ENCODE assay signal across 9 cellular contexts in the genomic region with DNA sequence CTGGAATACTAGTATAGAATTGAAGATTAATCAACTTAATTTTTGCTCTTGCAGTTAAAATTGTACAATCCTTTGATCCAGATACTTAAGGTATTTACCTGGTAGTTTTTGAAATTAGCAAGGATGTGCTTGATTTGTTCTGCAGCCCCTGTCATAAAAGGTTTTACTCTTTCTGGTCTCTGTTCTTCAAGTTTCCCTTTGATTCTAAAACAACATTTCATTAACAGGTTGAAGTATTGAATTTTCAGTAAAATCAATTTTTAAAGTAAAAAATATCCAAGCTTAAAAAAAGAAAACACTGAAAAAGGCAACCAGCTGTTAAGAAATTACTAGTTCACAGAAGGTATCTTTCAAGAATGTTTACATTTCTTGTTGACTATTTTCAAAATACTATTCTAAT. TPM values are rescaled to one million over a fixed set of nuclear protein-coding genes. Genes with fewer than 3 reads are reported as not detected.
DNase-seq lines count a peak whose midpoint lies in the region; ATAC-seq, FAIRE-seq and TF ChIP-seq lines count a peak whose summit lies in the region.
"Had no signal": no experiment of that assay in that cellular context is flagged by ENCODE, and none has a peak within 500 bp of the region (broad histone marks: within the 10 kb centered on the region; RNA-seq: fewer than 3 reads in every experiment).

No MANE protein-coding gene starts in this region.

- H3K4me1 Mint-ChIP-seq in Caco-2 (ENCODE audit: low read depth, unreplicated experiment) (peaks cover 38% of the 10 kb centered on the region), osteocyte (ENCODE audit: unreplicated experiment) (peaks cover 62% of the 10 kb centered on the region)

- H3K27ac Mint-ChIP-seq in Caco-2 (ENCODE audit: unreplicated experiment), result peak overlapping the region; percentile 98
- H3K27ac Mint-ChIP-seq in osteocyte (ENCODE audit: unreplicated experiment), result peak overlapping the region; percentile 99

- no peaks in the 10 kb centered on the region for H3K27me3 Mint-ChIP-seq in Caco-2 (ENCODE audit: insufficient read depth, unreplicated experiment)
- no peaks in the 10 kb centered on the region for H3K27me3 Mint-ChIP-seq in osteocyte (ENCODE audit: unreplicated experiment)

- DNase-seq in Caco-2 (no peak), PC-3 (no peak), endothelial cell of umbilical vein (ENCODE audit: low read depth, low spot score) (no peak), osteocyte (ENCODE audit: extremely low spot score, unreplicated experiment) (no peak), NCI-H1930 (lab: John Stamatoyannopoulos, UW) (no peak), medulla oblongata (ENCODE audit: extremely low spot score) (no peak), adrenal gland (no peak)
- DNase-seq: KBM-7 had no signal

- peak overlapping the region; percentile 94 for H3K4me3 Mint-ChIP-seq in Caco-2 (ENCODE audit: unreplicated experiment)
- H3K4me3 Mint-ChIP-seq in osteocyte (ENCODE audit: unreplicated experiment), result peak overlapping the region; percentile 97

- peak overlapping the region; percentile 79 for H3K4me3 ChIP-seq in Caco-2 (ENCODE audit: low read depth, low read length)
- H3K4me3 ChIP-seq in PC-3 (ENCODE audit: low read length), result peak overlapping the region; percentile 95
- peak overlapping the region; percentile 70 to 99 (median 95) for H3K4me3 ChIP-seq in endothelial cell of umbilical vein (replicated peaks in 1 of 3; ENCODE audit: insufficient read depth in 1 of 3, low read depth in 1 of 3, low read length in 3 of 3)
- H3K4me3 ChIP-seq in adrenal gland, result peak overlapping the region in 2 of 4 donors; percentile 65 to 92

- ATAC-seq in PC-3, result no peak
- ATAC-seq in GM19455 (IDR thresholded peaks at IDR 0.05; ENCODE audit: unreplicated experiment), result no peak

- H3K4me2 ChIP-seq in PC-3 (ENCODE audit: low read length) (peak overlapping the region; percentile 93), endothelial cell of umbilical vein (ENCODE audit: insufficient read depth, low read length) (peak overlapping the region; percentile 99)

- TF ChIP-seq CTCF in Caco-2 (IDR thresholded peaks at IDR 0.05; ENCODE audit: insufficient read depth in 1 of 2, low read depth in 1 of 2, low read length in 1 of 2, severe bottlenecking in 1 of 2, unreplicated experiment in 1 of 2) (no peak), PC-3 (conservative IDR thresholded peaks at IDR 0.05; ENCODE audit: low read depth, low read length) (no peak), endothelial cell of umbilical vein (IDR thresholded peaks at IDR 0.05; ENCODE audit: extremely low read depth in 1 of 2, insufficient read depth in 1 of 2, low read depth in 1 of 2, low read length in 2 of 2) (no peak), osteocyte (IDR thresholded peaks at IDR 0.05) (no peak), adrenal gland (IDR thresholded peaks at IDR 0.05) (no peak)

- H3K9me2 ChIP-seq in PC-3 (replicated peaks; ENCODE audit: low read length), result no peaks in the 10 kb centered on the region

- H3K36me3 Mint-ChIP-seq in Caco-2 (ENCODE audit: insufficient read depth, unreplicated experiment) (peaks cover 84% of the 10 kb centered on the region), osteocyte (ENCODE audit: unreplicated experiment) (peaks cover 59% of the 10 kb centered on the region)

- H3K36me3 ChIP-seq in Caco-2 (ENCODE audit: control insufficient read depth, insufficient read depth, low read length) (peaks cover 16% of the 10 kb centered on the region), PC-3 (ENCODE audit: low read depth, low read length) (peaks cover 46% of the 10 kb centered on the region), endothelial cell of umbilical vein (ENCODE audit: control insufficient read depth in 2 of 2, extremely low read depth in 1 of 2, insufficient read depth in 2 of 2, low read length in 2 of 2) (peaks cover 23 to 44% of the 10 kb centered on the region in 2 experiments), adrenal gland (replicated peaks in 1 of 2) (peaks cover 0 to 57% of the 10 kb centered on the region in 2 donors)

- CTCF ChIA-PET in Caco-2 (lab: Charles Lee) (no interaction called here), PC-3 (lab: Charles Lee) (no interaction called here), endothelial cell of umbilical vein (lab: Charles Lee) (interaction anchor here (2.0 kb wide), 1 partner anchor 10 kb away, joined by 15 read pairs; no protein-coding TSS in a partner anchor)

- no peak overlapping the region for H2AFZ ChIP-seq in PC-3 (ENCODE audit: low read length)
- H2AFZ ChIP-seq in endothelial cell of umbilical vein (ENCODE audit: low read depth, low read length), result no peak overlapping the region

- intact Hi-C loops in Caco-2 (cut with micrococcal nuclease; ENCODE audit: unreplicated experiment), result no loop called here
- intact Hi-C loops in PC-3 (cut with micrococcal nuclease), result no loop called here
- intact Hi-C loops in endothelial cell of umbilical vein (cut with micrococcal nuclease), result no loop called here
- intact Hi-C loops in adrenal gland (cut with DNase I), result no loop called here

- H4K20me1 ChIP-seq in PC-3 (ENCODE audit: low read length) (peaks cover 59% of the 10 kb centered on the region), endothelial cell of umbilical vein (replicated peaks; ENCODE audit: control insufficient read depth, extremely low read depth, insufficient read depth, low read length) (peaks cover 28% of the 10 kb centered on the region)

- TF ChIP-seq POLR2A in endothelial cell of umbilical vein (IDR thresholded peaks at IDR 0.05; ENCODE audit: low read depth, low read length) (peak; percentile 41), adrenal gland (IDR thresholded peaks at IDR 0.05) (no peak)

- no peaks in the 10 kb centered on the region for H3K9me1 ChIP-seq in endothelial cell of umbilical vein (replicated peaks; ENCODE audit: control insufficient read depth, extremely low read depth, insufficient read depth, low read length)

- FAIRE-seq in endothelial cell of umbilical vein (lab: Jason Lieb, UNC), result no peak

- dilution Hi-C loops in endothelial cell of umbilical vein (cut with MboI; ENCODE audit: extremely low pct_ligation_motif_present, low sequenced_read_pairs), result no loop called here

- H3K9me3 Mint-ChIP-seq in Caco-2 (ENCODE audit: unreplicated experiment), result no peaks in the 10 kb centered on the region
- no peaks in the 10 kb centered on the region for H3K9me3 Mint-ChIP-seq in osteocyte (ENCODE audit: unreplicated experiment)

- BruUV-seq in Caco-2 (replicated peaks; lab: Mats Ljungman, UMichigan) (no TSS peak), PC-3 (replicated peaks; lab: Mats Ljungman, UMichigan) (no TSS peak), endothelial cell of umbilical vein (replicated peaks; lab: Mats Ljungman, UMichigan) (no TSS peak)

- H3K9ac ChIP-seq in PC-3 (ENCODE audit: low read length), result peak overlapping the region; percentile 100; the same call in 1 of the 2 replicates
- peak overlapping the region; percentile 97 for H3K9ac ChIP-seq in endothelial cell of umbilical vein (replicated peaks; ENCODE audit: extremely low read depth, insufficient read depth, low read length)

- H3K79me2 ChIP-seq in PC-3 (ENCODE audit: low read length) (peaks cover 67% of the 10 kb centered on the region), endothelial cell of umbilical vein (ENCODE audit: control insufficient read depth, insufficient read depth, low read length) (peaks cover 69% of the 10 kb centered on the region)

- H3K4me1 ChIP-seq in Caco-2, result peaks cover 52% of the 10 kb centered on the region
- peaks cover 45% of the 10 kb centered on the region for H3K4me1 ChIP-seq in PC-3 (ENCODE audit: insufficient read depth, low read length)
- H3K4me1 ChIP-seq in endothelial cell of umbilical vein (ENCODE audit: control insufficient read depth, extremely low read depth, insufficient read depth, low read length), result peaks cover 59% of the 10 kb centered on the region
- peaks cover 28 to 60% of the 10 kb centered on the region in 2 donors for H3K4me1 ChIP-seq in adrenal gland (replicated peaks in 1 of 2)

- H3K27ac ChIP-seq in PC-3 (ENCODE audit: low read length) (no peak overlapping the region), endothelial cell of umbilical vein (ENCODE audit: insufficient read depth, low read depth, low read length) (no peak overlapping the region), adrenal gland (peak overlapping the region in 2 of 5 donors; percentile 100)

- no peaks in the 10 kb centered on the region for H3K9me3 ChIP-seq in Caco-2
- H3K9me3 ChIP-seq in PC-3 (ENCODE audit: low read length), result no peaks in the 10 kb centered on the region
- H3K9me3 ChIP-seq in endothelial cell of umbilical vein (replicated peaks; ENCODE audit: control insufficient read depth, insufficient read depth, low read length), result no peaks in the 10 kb centered on the region
- H3K9me3 ChIP-seq in adrenal gland (replicated peaks in 1 of 3), result no peaks in the 10 kb centered on the region

- H3F3A ChIP-seq in PC-3 (ENCODE audit: low read length, unreplicated experiment), result peaks cover 23% of the 10 kb centered on the region

- H3K27me3 ChIP-seq in Caco-2 (replicated peaks; ENCODE audit: control insufficient read depth, insufficient read depth, low read length), result no peaks in the 10 kb centered on the region
- H3K27me3 ChIP-seq in PC-3 (ENCODE audit: low read length), result no peaks in the 10 kb centered on the region
- H3K27me3 ChIP-seq in endothelial cell of umbilical vein (ENCODE audit: control insufficient read depth in 2 of 2, insufficient read depth in 2 of 2, low read length in 2 of 2), result no peaks in the 10 kb centered on the region
- no peaks in the 10 kb centered on the region for H3K27me3 ChIP-seq in adrenal gland

- POLR2A ChIA-PET in Caco-2 (lab: Charles Lee), result no interaction called here
- POLR2A ChIA-PET in PC-3 (lab: Charles Lee; ENCODE audit: unreplicated experiment), result interaction anchor here (0.5 kb wide), 1 partner anchor 904 kb away, joined by 7 read pairs; no protein-coding TSS in a partner anchor
- POLR2A ChIA-PET in endothelial cell of umbilical vein (lab: Charles Lee), result interaction anchor here (3.9 kb wide), 1 partner anchor 9 kb away, joined by 38 read pairs; no protein-coding TSS in a partner anchor

TF ChIP-seq in endothelial cell of umbilical vein, 7 proteins besides CTCF, POLR2A, EP300 and RAD21 (continues in another document):
- no peak for TF ChIP-seq MYC (IDR thresholded peaks at IDR 0.05; ENCODE audit: low read depth, low read length)
- no peak for TF ChIP-seq EZH2 (IDR thresholded peaks at IDR 0.05; ENCODE audit: borderline replicate concordance, low read depth, low read length, severe bottlenecking)

RNA-seq across cellular contexts. Expression of gene TPT1, which starts 1.6 kb away (rescaled TPM):
- total RNA-seq in Caco-2 (2022) (3,524 and 3,611 TPM in 2 replicates), PC-3 (2014; rRNA removed) (948 and 982 TPM in 2 replicates), endothelial cell of umbilical vein (2,923 and 2,993 TPM in 2 replicates), osteocyte (3,315 and 3,393 TPM in 2 replicates), adrenal gland (1,000 to 10,000 TPM; 1,778 to 5,574 (median 3,411) TPM)
- polyA plus RNA-seq in endothelial cell of umbilical vein (2,609 and 4,330 TPM in 2 replicates), adrenal gland (1,000 to 10,000 TPM; 4,931 to 8,150 (median 5,619) TPM)
- polyA plus RNA-seq in endothelial cell of umbilical vein (2011; cell fraction: cytosol; rRNA removed), result 5,317 and 5,445 TPM in 2 replicates
- 1,147 and 1,337 TPM in 2 replicates for polyA plus RNA-seq in endothelial cell of umbilical vein (2011; cell fraction: nucleus; rRNA removed)
- polyA plus RNA-seq in endothelial cell of umbilical vein (2012), result 3,997 and 5,832 TPM in 2 replicates
- polyA minus RNA-seq in endothelial cell of umbilical vein, result 1,207 and 1,277 TPM in 2 replicates
- polyA minus RNA-seq in endothelial cell of umbilical vein (2011; cell fraction: cytosol; rRNA and poly(A)+ RNA removed), result 730 TPM
- polyA minus RNA-seq in endothelial cell of umbilical vein (2011; cell fraction: nucleus; rRNA and poly(A)+ RNA removed), result 313 and 319 TPM in 2 replicates
